In the genomic region with DNA sequence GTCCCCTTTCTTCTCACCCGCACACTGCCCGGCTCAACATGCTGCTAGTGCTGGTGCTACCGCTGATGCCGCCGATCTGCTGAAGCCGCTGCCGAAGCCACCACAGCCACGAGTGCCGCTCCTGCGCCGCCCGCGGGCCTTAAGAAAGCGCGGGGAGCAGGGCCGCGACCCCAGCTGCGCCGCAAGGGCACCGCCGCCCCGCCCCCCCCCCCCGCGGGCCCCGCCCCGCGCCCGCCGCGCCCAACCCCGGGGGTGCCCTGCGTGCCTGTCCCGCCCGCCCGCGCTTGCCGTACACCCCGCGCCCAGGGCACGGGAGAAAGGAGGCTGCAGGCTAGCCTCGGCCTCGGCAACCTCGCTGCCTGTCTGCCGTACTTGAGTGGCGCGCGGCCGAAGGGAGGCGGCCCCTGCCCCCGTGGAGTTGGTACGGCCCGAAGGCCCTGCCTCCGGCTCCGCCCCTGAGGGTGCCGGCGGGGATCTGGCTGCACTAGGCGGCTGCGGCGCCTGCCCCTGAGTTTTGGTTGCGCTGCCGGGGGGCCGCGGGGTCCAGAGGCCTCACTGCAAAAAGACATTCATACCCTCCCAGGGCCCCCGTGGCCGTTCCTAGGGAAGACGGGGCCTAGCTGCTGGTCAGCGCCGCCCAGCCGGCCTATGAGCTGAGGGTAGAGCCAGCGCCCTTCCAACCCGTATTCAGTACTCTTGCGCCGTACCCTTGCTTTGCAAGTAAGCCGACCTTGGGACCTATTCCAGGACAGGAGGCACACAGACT, we compare ENCODE assay signal across 8 cellular contexts. TPM values are rescaled to one million over a fixed set of nuclear protein-coding genes. Genes with fewer than 3 reads are reported as not detected.
A peak's percentile ranks its signal among the peaks of the same experiment; 100 is the strongest.
DNase-seq lines count a peak whose midpoint lies in the region; ATAC-seq, FAIRE-seq and TF ChIP-seq lines count a peak whose summit lies in the region.

Gene SOD2, minus strand, starts transcription at position 114 of the 766 bp plus-strand sequence. Its CDS starts 74 bp downstream, at position 40.

- TF ChIP-seq EP300 in HepG2 (IDR thresholded peaks at IDR 0.05; ENCODE audit: low read depth in 2 of 2, low read length in 2 of 2): peak; percentile 23 to 37; a peak in 2 of 4 replicates
- TF ChIP-seq EP300 in HepG2 (CRISPR knock-in tag; IDR thresholded peaks at IDR 0.05; ENCODE audit: borderline replicate concordance): peak; percentile 37

- intact Hi-C loops in HepG2 (cut with micrococcal nuclease; ENCODE audit: unreplicated experiment): loop anchor here (1.0 to 2.0 kb wide), 3 partner anchors 34 to 159 kb away; partner anchors contain the start of gene WTAP

- POLR2A ChIA-PET in HepG2 (lab: Yijun Ruan, JAX): interaction anchor here (0.8 to 5.9 kb wide), 19 partner anchors 9 to 642 kb away, joined by 3 to 144 read pairs (median 5); partner anchors contain the start of genes ACAT2, MRPL18, TCP1 and WTAP

- no peaks in the 10 kb centered on the region for H3K9me3 ChIP-seq in HepG2 (ENCODE audit: low read length)

- H3K27me3 ChIP-seq in HepG2 (ENCODE audit: control insufficient read depth in 1 of 2, insufficient read depth in 2 of 2, low read length in 2 of 2): no peaks in the 10 kb centered on the region; a peak in 1 of 5 replicates

- TF ChIP-seq POLR2A in HepG2 (IDR thresholded peaks at IDR 0.05; ENCODE audit: insufficient read depth in 1 of 2, low read depth in 2 of 2, low read length in 2 of 2): peak; percentile 94 to 96

- DNase-seq in C1 segment of cervical spinal cord (lab: John Stamatoyannopoulos, UW) (peak; percentile 25 to 97 (median 89)), NCI-H526 treated with DMSO at 0.1 percent for 48 hours (lab: John Stamatoyannopoulos, UW) (peak; percentile 66), dermis blood vessel endothelial cell (peak; percentile 89), HepG2 (ENCODE audit: low spot score) (peak; percentile 89)
- peak; percentile 68 to 77 for DNase-seq in activated CD4-positive, alpha-beta T cell treated with anti-CD3 and anti-CD28 coated beads, Interleukin-2, amount 50 U/mL, for 24 hours (ENCODE audit: low read depth in 1 of 2, low spot score in 1 of 2)
- peak; percentile 79 for DNase-seq in stimulated activated CD4-positive, alpha-beta T cell treated with anti-CD3 and anti-CD28 coated beads, Interleukin-4, amount 100 ng/mL, for 1 hour

- peak; percentile 25; the same call in 1 of the 2 replicates for TF ChIP-seq CTCF in HepG2 (CRISPR knock-in tag; IDR thresholded peaks at IDR 0.05)

- peak; percentile 23 for FAIRE-seq in HepG2 (lab: Jason Lieb, UNC)

- 0% methylated on average over 11 of the region's 74 CpGs for WGBS in HepG2 (ENCODE audit: low lambda C conversion rate)

- H3K4me1 ChIP-seq in HepG2 (ENCODE audit: insufficient read depth, low read length): peaks cover 52% of the 10 kb centered on the region

- H3K4me2 ChIP-seq in HepG2 (ENCODE audit: low read depth, low read length): peak within 1 kb of the TSS; percentile 98

- peaks cover 10% of the 10 kb centered on the region for H4K20me1 ChIP-seq in HepG2 (ENCODE audit: insufficient read depth, low read length)

- in situ Hi-C loops in HepG2 (cut with HindIII; ENCODE audit: extremely low pct_ligation_motif_present, low pct_unique_long_range_greater_than_20kb): loop anchor here (5.0 to 10.0 kb wide), 4 partner anchors 34 to 281 kb away; partner anchors contain the start of genes ACAT2, MRPL18 and WTAP

- H3K9ac ChIP-seq in HepG2 (ENCODE audit: insufficient read depth, low read depth, low read length): peak within 1 kb of the TSS; percentile 92

- H3K27ac ChIP-seq in HepG2 (ENCODE audit: extremely low read length, insufficient read depth, low read length): peak within 1 kb of the TSS; percentile 94

- CTCF ChIA-PET in HepG2 (lab: Yijun Ruan, JAX; ENCODE audit: low intra/inter-chr PET ratio, low total read pairs): no interaction called here

- H3K4me3 ChIP-seq in HepG2 (replicated peaks in 1 of 3; ENCODE audit: insufficient read depth in 1 of 3, low read depth in 2 of 3, low read length in 3 of 3): peak within 1 kb of the TSS; percentile 75 to 97 (median 90)

- ATAC-seq in GM19324 (IDR thresholded peaks at IDR 0.05; ENCODE audit: low FRiP score, unreplicated experiment): peak; percentile 88
- ATAC-seq in HG03457 (IDR thresholded peaks at IDR 0.05; ENCODE audit: unreplicated experiment): peak; percentile 71
- ATAC-seq in HepG2: peak; percentile 82

- BruUV-seq in HepG2 (replicated peaks; lab: Mats Ljungman, UMichigan): no TSS peak

- TF ChIP-seq RAD21 in HepG2 (CRISPR knock-in tag; IDR thresholded peaks at IDR 0.05): peak; percentile 74

- no peak within 1 kb of the TSS for H2AFZ ChIP-seq in HepG2 (ENCODE audit: low read length)

- peaks cover 6 to 12% of the 10 kb centered on the region in 2 experiments; a peak in 4 of 5 replicates for H3K36me3 ChIP-seq in HepG2 (replicated peaks in 1 of 2; ENCODE audit: control insufficient read depth in 1 of 2, insufficient read depth in 2 of 2, low read length in 2 of 2)

- peaks cover 47% of the 10 kb centered on the region for H3K79me2 ChIP-seq in HepG2 (ENCODE audit: insufficient read depth, low read length)

TF ChIP-seq in HepG2, 621 proteins besides CTCF, POLR2A, EP300 and RAD21 (continues in another document):
- TF ChIP-seq NFIC (IDR thresholded peaks at IDR 0.05; ENCODE audit: low read length) (no peak), ARID5B (CRISPR knock-in tag; IDR thresholded peaks at IDR 0.05) (peak; percentile 72), MYNN (CRISPR knock-in tag; IDR thresholded peaks at IDR 0.05; ENCODE audit: low read depth) (peak; percentile 94)

RNA-seq across cellular contexts. Expression of gene SOD2, which starts in this region (rescaled TPM):
- 274 and 891 TPM in 2 replicates for total RNA-seq in dermis blood vessel endothelial cell
- 304 and 480 TPM in 2 replicates for total RNA-seq in HepG2 (2016; rRNA removed; fragmentation: Illumina TruSeq; extraction: Trizol)
- total RNA-seq in HepG2 (2016; cell fraction: cytosol; rRNA removed; fragmentation: Illumina TruSeq; extraction: Trizol; ENCODE audit: low read depth): 45.4 and 49.6 TPM in 2 replicates
- 318 and 477 TPM in 2 replicates for total RNA-seq in HepG2 (2016; cell fraction: insoluble cytoplasmic fraction; rRNA removed; fragmentation: Illumina TruSeq; extraction: Trizol)
- total RNA-seq in HepG2 (2016; cell fraction: membrane; rRNA removed; fragmentation: Illumina TruSeq; extraction: Trizol): 107 and 113 TPM in 2 replicates
- 139 and 147 TPM in 2 replicates for total RNA-seq in HepG2 (2016; cell fraction: nucleus; rRNA removed; fragmentation: Illumina TruSeq; extraction: Trizol)
- polyA plus RNA-seq in HepG2 (2011; rRNA removed): 309 and 347 TPM in 2 replicates
- 344 and 402 TPM in 2 replicates for polyA plus RNA-seq in HepG2 (2011; cell fraction: cytosol; rRNA removed)
- polyA plus RNA-seq in HepG2 (2011; cell fraction: nucleus; rRNA removed): 137 and 170 TPM in 2 replicates
- polyA plus RNA-seq in HepG2 (2012): 224 and 410 TPM in 2 replicates
- polyA plus RNA-seq in HepG2 (2016; cell fraction: cytosol; fragmentation: Illumina TruSeq; extraction: Trizol; ENCODE audit: low read depth): 49.9 and 50.9 TPM in 2 replicates
- 348 and 371 TPM in 2 replicates for polyA plus RNA-seq in HepG2 (2016; cell fraction: insoluble cytoplasmic fraction; fragmentation: Illumina TruSeq; extraction: Trizol; ENCODE audit: low read depth)
- polyA plus RNA-seq in HepG2 (2016; cell fraction: membrane; fragmentation: Illumina TruSeq; extraction: Trizol; ENCODE audit: low read depth): 68.6 and 72.0 TPM in 2 replicates
- 136 and 146 TPM in 2 replicates for polyA plus RNA-seq in HepG2 (2016; cell fraction: nucleus; fragmentation: Illumina TruSeq; extraction: Trizol; ENCODE audit: insufficient read depth, low read depth)
- 155 and 334 TPM in 2 replicates for polyA minus RNA-seq in HepG2 (2011; rRNA and poly(A)+ RNA removed; ENCODE audit: low replicate concordance)
- polyA minus RNA-seq in HepG2 (2011; cell fraction: cytosol; rRNA and poly(A)+ RNA removed): 233 and 325 TPM in 2 replicates
- 105 and 146 TPM in 2 replicates for polyA minus RNA-seq in HepG2 (2011; cell fraction: nucleus; rRNA and poly(A)+ RNA removed)

Comparison
In these comparisons a context has a peak if more than half of its experiments do, and no peak if none do; other contexts are left out.
1. Peak in every context shown above with its lines: DNase-seq, ATAC-seq, H3K4me3 ChIP-seq and H3K27ac ChIP-seq.